In the genomic region with DNA sequence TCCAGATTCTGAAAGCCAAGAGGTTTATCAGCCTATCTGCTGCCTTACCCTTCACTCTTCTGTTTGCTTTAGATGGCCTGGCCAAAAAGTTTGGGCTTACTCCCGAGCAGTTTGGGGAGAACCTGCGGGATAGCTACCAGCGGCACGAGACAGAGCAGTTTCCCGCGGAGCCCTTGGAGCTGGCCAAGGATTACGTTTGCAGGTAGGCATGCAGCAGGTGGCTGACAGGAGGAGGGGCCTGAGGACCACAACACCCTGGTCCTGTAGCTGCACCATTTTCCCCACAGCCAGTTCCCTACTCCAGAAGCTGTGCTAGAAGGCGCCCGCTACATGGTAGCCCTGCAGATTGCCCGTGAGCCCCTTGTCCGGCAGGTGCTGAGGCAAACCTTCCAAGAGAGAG, we compare ENCODE assay signal across 34 cellular contexts.
"Had no signal": no experiment of that assay in that cellular context is flagged by ENCODE, and none has a peak within 500 bp of the region (broad histone marks: within the 10 kb centered on the region; RNA-seq: fewer than 3 reads in every experiment).

No MANE protein-coding gene starts in this region.

- DNase-seq: activated CD4-positive, alpha-beta T cell treated with anti-CD3 and anti-CD28 coated beads for 1 hour; activated CD4-positive, alpha-beta T cell treated with anti-CD3 and anti-CD28 coated beads, Interleukin-2, amount 10 ng/mL, durations not matched to agents 24 days and 14 days; activated CD4-positive, alpha-beta T cell treated with anti-CD3 and anti-CD28 coated beads, Interleukin-2, amount 50 U/mL, for 4 hours; activated CD4-positive, CD25-positive, alpha-beta regulatory T cell; activated CD8-positive, alpha-beta T cell treated with anti-CD3 and anti-CD28 coated beads for 36 hours; activated naive CD4-positive, alpha-beta T cell; activated naive CD4-positive, alpha-beta T cell treated with anti-CD3 and anti-CD28 coated beads, Interleukin-2, amount 50 U/mL, for 16 hours; activated naive CD8-positive, alpha-beta T cell treated with anti-CD3 and anti-CD28 coated beads for 36 hours; activated T-cell treated with anti-CD3 and anti-CD28 coated beads, Interleukin-2, amount 50 U/mL, for 24 hours; amniotic stem cell; brain microvascular endothelial cell; central memory CD4-positive, alpha-beta T cell; Kasumi-1; KG1; MG63; MV-4-11; NCI-H1092; NCI-H1436 treated with DMSO at 0.1 percent for 48 hours; NCI-H1694 treated with DMSO at 0.1 percent for 48 hours; NCI-H2029; NCI-H345; NCI-H524 treated with DMSO at 0.1 percent for 48 hours; NCI-H748 treated with DMSO at 0.1 percent for 48 hours; NK-92 treated with Interleukin-12 subunit alpha and Interleukin-12 subunit beta, amount 100 ng/mL, for 24 hours; PC-3; SIG-M5; T-cell; T-helper 2 cell; T-helper 9 cell; WERI-Rb-1 had no signal

- H3K4me1 Mint-ChIP-seq: activated CD4-positive, alpha-beta T cell treated with anti-CD3 and anti-CD28 coated beads, Interleukin-2, amount 10 ng/mL, durations not matched to agents 24 days and 14 days; activated naive CD8-positive, alpha-beta T cell treated with anti-CD3 and anti-CD28 coated beads for 36 hours; T-cell had no signal

- H3K4me3 Mint-ChIP-seq: activated CD4-positive, alpha-beta T cell treated with anti-CD3 and anti-CD28 coated beads, Interleukin-2, amount 10 ng/mL, durations not matched to agents 24 days and 14 days; activated CD8-positive, alpha-beta T cell treated with anti-CD3 and anti-CD28 coated beads for 36 hours; activated naive CD8-positive, alpha-beta T cell treated with anti-CD3 and anti-CD28 coated beads for 36 hours; activated T-cell treated with anti-CD3 and anti-CD28 coated beads, Interleukin-2, amount 50 U/mL, for 24 hours; activated T-helper 1 cell treated with anti-CD3 and anti-CD28 coated beads, Interleukin-12 subunit alpha, Interleukin-12 subunit beta, Interleukin-2, Interleukin-4 antibody, amounts not matched to agents 30 ng/mL and 10 ng/mL and 1 ng/mL, durations not matched to agents 14 hours and 24 hours and 36 hours; T-cell had no signal

- H3K27ac Mint-ChIP-seq: activated CD4-positive, alpha-beta T cell treated with anti-CD3 and anti-CD28 coated beads, Interleukin-2, amount 10 ng/mL, durations not matched to agents 24 days and 14 days; activated CD8-positive, alpha-beta T cell treated with anti-CD3 and anti-CD28 coated beads for 36 hours; activated naive CD8-positive, alpha-beta T cell treated with anti-CD3 and anti-CD28 coated beads for 36 hours; activated T-helper 1 cell treated with anti-CD3 and anti-CD28 coated beads, Interleukin-12 subunit alpha, Interleukin-12 subunit beta, Interleukin-2, Interleukin-4 antibody, amounts not matched to agents 30 ng/mL and 10 ng/mL and 1 ng/mL, durations not matched to agents 14 hours and 24 hours and 36 hours; T-cell had no signal

- H3K27me3 Mint-ChIP-seq: activated CD4-positive, alpha-beta T cell treated with anti-CD3 and anti-CD28 coated beads, Interleukin-2, amount 10 ng/mL, durations not matched to agents 24 days and 14 days; activated CD8-positive, alpha-beta T cell treated with anti-CD3 and anti-CD28 coated beads for 36 hours; activated naive CD8-positive, alpha-beta T cell treated with anti-CD3 and anti-CD28 coated beads for 36 hours; activated T-cell treated with anti-CD3 and anti-CD28 coated beads, Interleukin-2, amount 50 U/mL, for 24 hours; T-cell had no signal

- H3K4me3 ChIP-seq: MG63, Peyer's patch had no signal

- ATAC-seq: activated CD8-positive, alpha-beta T cell treated with anti-CD3 and anti-CD28 coated beads for 36 hours; PC-3; Right ventricle myocardium inferior; SK-N-SH treated with all-trans-retinoic acid at 6 μM for 48 hours; T-cell had no signal

- H3K9me3 ChIP-seq: MG63, Peyer's patch had no signal

- H3K27ac ChIP-seq: brain microvascular endothelial cell, Peyer's patch, WERI-Rb-1 had no signal

- H3K27me3 ChIP-seq: brain microvascular endothelial cell, MG63, Peyer's patch had no signal

- H3K9me3 Mint-ChIP-seq: activated CD4-positive, alpha-beta T cell treated with anti-CD3 and anti-CD28 coated beads, Interleukin-2, amount 10 ng/mL, durations not matched to agents 24 days and 14 days; activated CD8-positive, alpha-beta T cell treated with anti-CD3 and anti-CD28 coated beads for 36 hours; activated naive CD8-positive, alpha-beta T cell treated with anti-CD3 and anti-CD28 coated beads for 36 hours; activated T-cell treated with anti-CD3 and anti-CD28 coated beads, Interleukin-2, amount 50 U/mL, for 24 hours; activated T-helper 1 cell treated with anti-CD3 and anti-CD28 coated beads, Interleukin-12 subunit alpha, Interleukin-12 subunit beta, Interleukin-2, Interleukin-4 antibody, amounts not matched to agents 30 ng/mL and 10 ng/mL and 1 ng/mL, durations not matched to agents 14 hours and 24 hours and 36 hours; T-cell had no signal

- H3K4me1 ChIP-seq: Peyer's patch had no signal
